In genomic region chrY:15968800-15969199, GRCh38 we compare ENCODE assay signal across 23 cellular contexts.
"Had no signal": no experiment of that assay in that cellular context is flagged by ENCODE, and none has a peak within 500 bp of the region (broad histone marks: within the 10 kb centered on the region; RNA-seq: fewer than 3 reads in every experiment).

No MANE protein-coding gene starts in this region.

- DNase-seq: colonic mucosa; cortex of kidney; dermis blood vessel endothelial cell; dorsolateral prefrontal cortex; effector CD4-positive, alpha-beta T cell; effector CD8-positive, alpha-beta T cell; effector memory CD4-positive, alpha-beta T cell; effector memory CD8-positive, alpha-beta T cell; endodermal cell; erythroblast; esophagus squamous epithelium; foreskin fibroblast; foreskin keratinocyte; foreskin melanocyte; gastrocnemius medialis; glutamatergic neuron; head of caudate nucleus; heart left ventricle; heart right ventricle had no signal

- H3K4me3 ChIP-seq: colonic mucosa, coronary artery, dorsolateral prefrontal cortex, esophagus muscularis mucosa, esophagus squamous epithelium, gastrocnemius medialis, gastroesophageal sphincter, heart left ventricle, heart right ventricle had no signal

- ATAC-seq: effector memory CD8-positive, alpha-beta T cell; esophagus mucosa; foreskin keratinocyte; gastrocnemius medialis; gastroesophageal sphincter; heart left ventricle; heart right ventricle had no signal
